8 cellular contexts compared by ENCODE assay signal in genomic region chr1:23800396-23801337, GRCh38. TPM values are rescaled to one million over a fixed set of nuclear protein-coding genes. Genes with fewer than 3 reads are reported as not detected.
A peak's percentile ranks its signal among the peaks of the same experiment; 100 is the strongest.
DNase-seq lines count a peak whose midpoint lies in the region; ATAC-seq, FAIRE-seq and TF ChIP-seq lines count a peak whose summit lies in the region.

GALE (minus strand) TSS chr1:23800754; CDS start chr1:23799007, 1,747 bp downstream.

- peaks cover 10% of the 10 kb centered on the region; the same call in 1 of the 2 replicates for H3K36me3 Mint-ChIP-seq in WTC11
- H3K36me3 Mint-ChIP-seq in immature natural killer cell = peaks cover 0 to 6% (median 0%) of the 10 kb centered on the region in 3 donors

- ATAC-seq in GM18868 (IDR thresholded peaks at IDR 0.05; ENCODE audit: unreplicated experiment) = peak; percentile 79
- ATAC-seq in HG03135 (IDR thresholded peaks at IDR 0.05; ENCODE audit: unreplicated experiment) = peak; percentile 79
- ATAC-seq in WTC11 = peak; percentile 48

- DNase-seq in A172 (ENCODE audit: low spot score) (peak; percentile 76), NCI-H2227 treated with DMSO at 0.1 percent for 48 hours (lab: John Stamatoyannopoulos, UW) (peak; percentile 94), WTC11 (ENCODE audit: low spot score) (peak; percentile 80), bronchial epithelial cell (ENCODE audit: low read depth) (peak; percentile 81), immature natural killer cell (peak; percentile 94 to 95 (median 94)), smooth muscle cell of the brain vasculature (ENCODE audit: low read depth, low spot score) (peak; percentile 86)

- FAIRE-seq in bronchial epithelial cell (lab: Jason Lieb, UNC) = no peak

- TF ChIP-seq CTCF in WTC11 (IDR thresholded peaks at IDR 0.05) (no peak), bronchial epithelial cell (IDR thresholded peaks at IDR 0.05; ENCODE audit: insufficient read depth, low read length, severe bottlenecking) (no peak)

- H3K27ac Mint-ChIP-seq in WTC11 = peak within 1 kb of the TSS; percentile 94
- H3K27ac Mint-ChIP-seq in immature natural killer cell = peak within 1 kb of the TSS; percentile 90 to 96 (median 93)

- H3K4me3 ChIP-seq in bronchial epithelial cell (ENCODE audit: low read depth, low read length) = peak within 1 kb of the TSS; percentile 95

- H3K4me1 Mint-ChIP-seq in WTC11 = peaks cover 14% of the 10 kb centered on the region
- peaks cover 21 to 23% of the 10 kb centered on the region in 2 donors for H3K4me1 Mint-ChIP-seq in immature natural killer cell

- H3K4me3 Mint-ChIP-seq in WTC11 (peak within 1 kb of the TSS; percentile 96), immature natural killer cell (peak within 1 kb of the TSS; percentile 88 to 96 (median 92))

- H3K9me3 Mint-ChIP-seq in WTC11 (no peaks in the 10 kb centered on the region), immature natural killer cell (no peaks in the 10 kb centered on the region)

- CTCF ChIA-PET in WTC11 (lab: Charles Lee) = interaction anchor here (0.6 to 7.8 kb wide), 13 partner anchors 9 to 294 kb away, joined by 3 to 109 read pairs (median 4); partner anchors contain the start of genes FUCA1, LYPLA2 and PITHD1

- POLR2A ChIA-PET in WTC11 (lab: Charles Lee) = interaction anchor here (0.5 to 1.6 kb wide), 5 partner anchors 22 to 501 kb away, joined by 3 to 5 read pairs (median 3); partner anchors contain the start of genes HMGCL and PITHD1

- no peaks in the 10 kb centered on the region for H3K27me3 ChIP-seq in bronchial epithelial cell (ENCODE audit: control insufficient read depth, insufficient read depth, low read length)

- peaks cover 17% of the 10 kb centered on the region for H3K27me3 Mint-ChIP-seq in WTC11 (ENCODE audit: low read depth)
- H3K27me3 Mint-ChIP-seq in immature natural killer cell (ENCODE audit: low read depth in 3 of 3) = peaks cover 2 to 5% (median 5%) of the 10 kb centered on the region in 3 donors

- H3K36me3 ChIP-seq in bronchial epithelial cell (ENCODE audit: control insufficient read depth, insufficient read depth, low read length) = peaks cover 31% of the 10 kb centered on the region

TF ChIP-seq in WTC11, 78 proteins besides CTCF, POLR2A, EP300 and RAD21 (continues in another document):
- TF ChIP-seq ZNF671 (CRISPR knock-in tag; IDR thresholded peaks at IDR 0.05) (no peak), NFYB (CRISPR knock-in tag; conservative IDR thresholded peaks at IDR 0.05; ENCODE audit: low read depth) (no peak), CDX4 (CRISPR knock-in tag; IDR thresholded peaks at IDR 0.05; ENCODE audit: borderline replicate concordance) (no peak), GABPB1 (CRISPR knock-in tag; IDR thresholded peaks at IDR 0.05) (peak; percentile 68), FOXJ3 (CRISPR knock-in tag; IDR thresholded peaks at IDR 0.05; ENCODE audit: borderline replicate concordance) (no peak), RELA (CRISPR knock-in tag; IDR thresholded peaks at IDR 0.05; ENCODE audit: borderline replicate concordance) (peak; percentile 45; the same call in 1 of the 2 replicates), TCF7 (CRISPR knock-in tag; IDR thresholded peaks at IDR 0.05; ENCODE audit: low read depth) (no peak), ETV6 (CRISPR knock-in tag; IDR thresholded peaks at IDR 0.05) (0 out of 2 replicates have a peak, but pooled peaks have one; percentile 18), NR1H2 (CRISPR knock-in tag; IDR thresholded peaks at IDR 0.05) (no peak), HMGA2 (CRISPR knock-in tag; IDR thresholded peaks at IDR 0.05) (0 out of 2 replicates have a peak, but pooled peaks have one; percentile 11), ZNF138 (CRISPR knock-in tag; conservative IDR thresholded peaks at IDR 0.05) (no peak), ZNF396 (CRISPR knock-in tag; IDR thresholded peaks at IDR 0.05; ENCODE audit: borderline replicate concordance) (no peak), SMAD4 (CRISPR knock-in tag; IDR thresholded peaks at IDR 0.05) (no peak), CREB1 (CRISPR knock-in tag; IDR thresholded peaks at IDR 0.05) (no peak), ZNF317 (CRISPR knock-in tag; IDR thresholded peaks at IDR 0.05; ENCODE audit: borderline replicate concordance, low read depth) (no peak), AFF4 (CRISPR knock-in tag; IDR thresholded peaks at IDR 0.05; ENCODE audit: borderline replicate concordance) (no peak), IRF2 (CRISPR knock-in tag; IDR thresholded peaks at IDR 0.05; ENCODE audit: borderline replicate concordance, low read depth) (no peak), FOXP1 (CRISPR knock-in tag; IDR thresholded peaks at IDR 0.05; ENCODE audit: borderline replicate concordance) (no peak; the same call in 1 of the 2 replicates), USF2 (CRISPR knock-in tag; IDR thresholded peaks at IDR 0.05) (no peak), ELF4 (CRISPR knock-in tag; IDR thresholded peaks at IDR 0.05; ENCODE audit: low read depth) (no peak)
- TF ChIP-seq, protein P1, sequence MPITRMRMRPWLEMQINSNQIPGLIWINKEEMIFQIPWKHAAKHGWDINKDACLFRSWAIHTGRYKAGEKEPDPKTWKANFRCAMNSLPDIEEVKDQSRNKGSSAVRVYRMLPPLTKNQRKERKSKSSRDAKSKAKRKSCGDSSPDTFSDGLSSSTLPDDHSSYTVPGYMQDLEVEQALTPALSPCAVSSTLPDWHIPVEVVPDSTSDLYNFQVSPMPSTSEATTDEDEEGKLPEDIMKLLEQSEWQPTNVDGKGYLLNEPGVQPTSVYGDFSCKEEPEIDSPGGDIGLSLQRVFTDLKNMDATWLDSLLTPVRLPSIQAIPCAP (CRISPR knock-in tag; IDR thresholded peaks at IDR 0.05) = no peak
- TF ChIP-seq, protein P2, sequence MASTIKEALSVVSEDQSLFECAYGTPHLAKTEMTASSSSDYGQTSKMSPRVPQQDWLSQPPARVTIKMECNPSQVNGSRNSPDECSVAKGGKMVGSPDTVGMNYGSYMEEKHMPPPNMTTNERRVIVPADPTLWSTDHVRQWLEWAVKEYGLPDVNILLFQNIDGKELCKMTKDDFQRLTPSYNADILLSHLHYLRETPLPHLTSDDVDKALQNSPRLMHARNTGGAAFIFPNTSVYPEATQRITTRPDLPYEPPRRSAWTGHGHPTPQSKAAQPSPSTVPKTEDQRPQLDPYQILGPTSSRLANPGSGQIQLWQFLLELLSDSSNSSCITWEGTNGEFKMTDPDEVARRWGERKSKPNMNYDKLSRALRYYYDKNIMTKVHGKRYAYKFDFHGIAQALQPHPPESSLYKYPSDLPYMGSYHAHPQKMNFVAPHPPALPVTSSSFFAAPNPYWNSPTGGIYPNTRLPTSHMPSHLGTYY (CRISPR knock-in tag; IDR thresholded peaks at IDR 0.05) = no peak
- TF ChIP-seq, protein P3, sequence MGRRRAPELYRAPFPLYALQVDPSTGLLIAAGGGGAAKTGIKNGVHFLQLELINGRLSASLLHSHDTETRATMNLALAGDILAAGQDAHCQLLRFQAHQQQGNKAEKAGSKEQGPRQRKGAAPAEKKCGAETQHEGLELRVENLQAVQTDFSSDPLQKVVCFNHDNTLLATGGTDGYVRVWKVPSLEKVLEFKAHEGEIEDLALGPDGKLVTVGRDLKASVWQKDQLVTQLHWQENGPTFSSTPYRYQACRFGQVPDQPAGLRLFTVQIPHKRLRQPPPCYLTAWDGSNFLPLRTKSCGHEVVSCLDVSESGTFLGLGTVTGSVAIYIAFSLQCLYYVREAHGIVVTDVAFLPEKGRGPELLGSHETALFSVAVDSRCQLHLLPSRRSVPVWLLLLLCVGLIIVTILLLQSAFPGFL (CRISPR knock-in tag; IDR thresholded peaks at IDR 0.05; ENCODE audit: borderline replicate concordance) = no peak

RNA-seq across cellular contexts. Expression of gene GALE, which starts in this region (rescaled TPM):
- total RNA-seq in A172 (2014; rRNA removed; shearing (Covaris generic)) = 109 and 110 TPM in 2 replicates
- total RNA-seq in WTC11 (2021) (30.3 to 36.6 TPM (median 35.8 TPM) in 3 replicates), bronchial epithelial cell (108 and 130 TPM in 2 replicates)
- 10 to 100 TPM; 31.2 to 52.9 (median 39.9) TPM for polyA plus RNA-seq in immature natural killer cell

Comparison
In these comparisons a context has a peak if more than half of its experiments do, and no peak if none do; other contexts are left out.
1. Peak in every context shown above with its lines: DNase-seq, ATAC-seq and H3K4me3 ChIP-seq.